8 cellular contexts compared by ENCODE assay signal in the genomic region with DNA sequence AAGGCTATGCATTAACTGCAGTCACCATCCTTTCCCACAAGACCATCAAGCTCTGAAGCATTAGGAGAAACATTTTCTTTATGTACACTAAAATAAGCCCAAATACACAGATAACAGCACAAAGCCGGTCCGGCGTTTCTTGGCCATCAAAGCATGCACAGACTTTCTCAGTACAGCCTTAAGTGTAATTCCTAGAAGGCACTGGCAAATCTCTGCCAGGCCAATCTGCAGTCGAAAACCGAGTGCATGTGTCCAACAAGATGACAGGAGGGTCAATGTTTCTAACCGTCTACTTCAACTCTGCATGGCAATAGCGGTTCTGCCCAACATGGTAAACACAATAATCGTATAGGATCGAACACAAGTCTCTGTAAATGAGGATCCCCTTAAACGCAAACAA. TPM values are rescaled to one million over a fixed set of nuclear protein-coding genes. Genes with fewer than 3 reads are reported as not detected.
DNase-seq lines count a peak whose midpoint lies in the region; ATAC-seq and TF ChIP-seq lines count a peak whose summit lies in the region.

No MANE protein-coding gene starts in this region.

- H2AFZ ChIP-seq in trophoblast cell (ENCODE audit: insufficient read depth, low read length, poor library complexity), result no peak overlapping the region

- peaks cover 12% of the 10 kb centered on the region for H3K79me1 ChIP-seq in trophoblast cell (ENCODE audit: low read length)

- peak overlapping the region; percentile 11 for H3K4ac ChIP-seq in trophoblast cell (ENCODE audit: low read depth, low read length)

- H3K14ac ChIP-seq in trophoblast cell (ENCODE audit: low read length), result no peak overlapping the region

- H3K4me3 ChIP-seq in fibroblast of mammary gland (ENCODE audit: control insufficient read depth, low read depth, low read length), result peak overlapping the region; percentile 93
- H3K4me3 ChIP-seq in trophoblast cell (ENCODE audit: low read depth, low read length), result peak overlapping the region; percentile 3

- no peak overlapping the region for H3K23ac ChIP-seq in trophoblast cell (ENCODE audit: low read length)

- no peaks in the 10 kb centered on the region for H3K27me3 ChIP-seq in trophoblast cell (ENCODE audit: insufficient read depth, low read length)

- H4K8ac ChIP-seq in trophoblast cell (ENCODE audit: low read depth, low read length), result no peak overlapping the region

- H4K12ac ChIP-seq in trophoblast cell (ENCODE audit: low read depth, low read length), result no peak overlapping the region

- H2BK5ac ChIP-seq in trophoblast cell (ENCODE audit: low read depth, low read length, poor library complexity), result no peak overlapping the region

- H2BK12ac ChIP-seq in trophoblast cell (ENCODE audit: low read length), result no peak overlapping the region

- H3K18ac ChIP-seq in trophoblast cell (ENCODE audit: low read length), result no peak overlapping the region

- no peaks in the 10 kb centered on the region for H3K4me1 ChIP-seq in trophoblast cell (ENCODE audit: control insufficient read depth in 1 of 2, insufficient read depth in 2 of 2, low read length in 2 of 2)

- peak; percentile 48 for DNase-seq in NCI-H1092 treated with DMSO at 0.1 percent for 48 hours (lab: John Stamatoyannopoulos, UW)
- no peak for DNase-seq in NCI-H1092 (lab: John Stamatoyannopoulos, UW)
- DNase-seq in fibroblast of mammary gland (ENCODE audit: low read depth), result peak; percentile 17
- DNase-seq in trophoblast cell, result peak in 1 of 2 donors; percentile 8
- DNase-seq in NK-92 treated with Interleukin-12 subunit alpha and Interleukin-12 subunit beta, amount 100 ng/mL, for 24 hours (lab: John Stamatoyannopoulos, UW), result no peak

- H2BK120ac ChIP-seq in trophoblast cell (ENCODE audit: insufficient read depth, low read length, poor library complexity), result no peak overlapping the region

- WGBS in trophoblast cell (ENCODE audit: extremely low coverage, insufficient coverage, insufficient read length), result no CpG with 5 or more reads among the region's 10 CpGs

- ATAC-seq in SK-N-SH treated with all-trans-retinoic acid at 6 μM for 48 hours, result peak; percentile 6; the same call in 1 of the 3 replicates
- no peak for ATAC-seq in HG03432 (IDR thresholded peaks at IDR 0.05; ENCODE audit: unreplicated experiment)
- no peak for ATAC-seq in HG03457 (IDR thresholded peaks at IDR 0.05; ENCODE audit: unreplicated experiment)

- no peak overlapping the region for H3K9ac ChIP-seq in trophoblast cell (ENCODE audit: low read length)

- H3K27ac ChIP-seq in trophoblast cell (ENCODE audit: low read depth, low read length), result no peak overlapping the region

- H3K4me2 ChIP-seq in trophoblast cell (ENCODE audit: low read length), result peak overlapping the region; percentile 85

- H3K9me3 ChIP-seq in trophoblast cell (ENCODE audit: insufficient read depth, low read depth, low read length), result no peaks in the 10 kb centered on the region

- no peaks in the 10 kb centered on the region for H3K36me3 ChIP-seq in trophoblast cell (ENCODE audit: control insufficient read depth in 1 of 2, insufficient read depth in 2 of 2, low read length in 2 of 2)

- no peak overlapping the region for H4K91ac ChIP-seq in trophoblast cell (ENCODE audit: low read depth, low read length)

- TF ChIP-seq CTCF in fibroblast of mammary gland (conservative IDR thresholded peaks at IDR 0.05; ENCODE audit: control insufficient read depth, insufficient read depth, low read depth, low read length), result no peak

- H3K79me2 ChIP-seq in trophoblast cell (ENCODE audit: control insufficient read depth, insufficient read depth, low read length, poor library complexity), result peaks cover 3% of the 10 kb centered on the region

- no peak overlapping the region for H2AK5ac ChIP-seq in trophoblast cell (ENCODE audit: low read length)

TF ChIP-seq in SK-N-SH treated with all-trans-retinoic acid at 6 μM for 48 hours, 23 proteins besides CTCF, POLR2A, EP300 and RAD21:
- TF ChIP-seq OSR1 (CRISPR knock-in tag; IDR thresholded peaks at IDR 0.05), result no peak
- TF ChIP-seq, protein P1, sequence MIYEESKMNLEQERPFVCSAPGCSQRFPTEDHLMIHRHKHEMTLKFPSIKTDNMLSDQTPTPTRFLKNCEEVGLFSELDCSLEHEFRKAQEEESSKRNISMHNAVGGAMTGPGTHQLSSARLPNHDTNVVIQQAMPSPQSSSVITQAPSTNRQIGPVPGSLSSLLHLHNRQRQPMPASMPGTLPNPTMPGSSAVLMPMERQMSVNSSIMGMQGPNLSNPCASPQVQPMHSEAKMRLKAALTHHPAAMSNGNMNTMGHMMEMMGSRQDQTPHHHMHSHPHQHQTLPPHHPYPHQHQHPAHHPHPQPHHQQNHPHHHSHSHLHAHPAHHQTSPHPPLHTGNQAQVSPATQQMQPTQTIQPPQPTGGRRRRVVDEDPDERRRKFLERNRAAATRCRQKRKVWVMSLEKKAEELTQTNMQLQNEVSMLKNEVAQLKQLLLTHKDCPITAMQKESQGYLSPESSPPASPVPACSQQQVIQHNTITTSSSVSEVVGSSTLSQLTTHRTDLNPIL (CRISPR knock-in tag; IDR thresholded peaks at IDR 0.05; ENCODE audit: low read depth), result no peak
- no peak for TF ChIP-seq ZFP30 (CRISPR knock-in tag; IDR thresholded peaks at IDR 0.05)
- TF ChIP-seq ISL1 (CRISPR knock-in tag; IDR thresholded peaks at IDR 0.05), result no peak
- TF ChIP-seq ZC3H10 (CRISPR knock-in tag; IDR thresholded peaks at IDR 0.05), result no peak
- no peak for TF ChIP-seq ZFP3 (CRISPR knock-in tag; IDR thresholded peaks at IDR 0.05)
- TF ChIP-seq, protein P2, sequence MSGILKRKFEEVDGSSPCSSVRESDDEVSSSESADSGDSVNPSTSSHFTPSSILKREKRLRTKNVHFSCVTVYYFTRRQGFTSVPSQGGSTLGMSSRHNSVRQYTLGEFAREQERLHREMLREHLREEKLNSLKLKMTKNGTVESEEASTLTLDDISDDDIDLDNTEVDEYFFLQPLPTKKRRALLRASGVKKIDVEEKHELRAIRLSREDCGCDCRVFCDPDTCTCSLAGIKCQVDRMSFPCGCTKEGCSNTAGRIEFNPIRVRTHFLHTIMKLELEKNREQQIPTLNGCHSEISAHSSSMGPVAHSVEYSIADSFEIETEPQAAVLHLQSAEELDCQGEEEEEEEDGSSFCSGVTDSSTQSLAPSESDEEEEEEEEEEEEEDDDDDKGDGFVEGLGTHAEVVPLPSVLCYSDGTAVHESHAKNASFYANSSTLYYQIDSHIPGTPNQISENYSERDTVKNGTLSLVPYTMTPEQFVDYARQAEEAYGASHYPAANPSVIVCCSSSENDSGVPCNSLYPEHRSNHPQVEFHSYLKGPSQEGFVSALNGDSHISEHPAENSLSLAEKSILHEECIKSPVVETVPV (CRISPR knock-in tag; IDR thresholded peaks at IDR 0.05), result no peak
- TF ChIP-seq RARB (CRISPR knock-in tag; IDR thresholded peaks at IDR 0.05), result no peak
- TF ChIP-seq CSDC2 (CRISPR knock-in tag; IDR thresholded peaks at IDR 0.05), result no peak
- no peak for TF ChIP-seq ZNF565 (CRISPR knock-in tag; conservative IDR thresholded peaks at IDR 0.05; ENCODE audit: low read depth)
- TF ChIP-seq TOX (CRISPR knock-in tag; IDR thresholded peaks at IDR 0.05; ENCODE audit: borderline replicate concordance), result no peak
- TF ChIP-seq ZNF70 (CRISPR knock-in tag; IDR thresholded peaks at IDR 0.05), result no peak
- TF ChIP-seq, protein P3, sequence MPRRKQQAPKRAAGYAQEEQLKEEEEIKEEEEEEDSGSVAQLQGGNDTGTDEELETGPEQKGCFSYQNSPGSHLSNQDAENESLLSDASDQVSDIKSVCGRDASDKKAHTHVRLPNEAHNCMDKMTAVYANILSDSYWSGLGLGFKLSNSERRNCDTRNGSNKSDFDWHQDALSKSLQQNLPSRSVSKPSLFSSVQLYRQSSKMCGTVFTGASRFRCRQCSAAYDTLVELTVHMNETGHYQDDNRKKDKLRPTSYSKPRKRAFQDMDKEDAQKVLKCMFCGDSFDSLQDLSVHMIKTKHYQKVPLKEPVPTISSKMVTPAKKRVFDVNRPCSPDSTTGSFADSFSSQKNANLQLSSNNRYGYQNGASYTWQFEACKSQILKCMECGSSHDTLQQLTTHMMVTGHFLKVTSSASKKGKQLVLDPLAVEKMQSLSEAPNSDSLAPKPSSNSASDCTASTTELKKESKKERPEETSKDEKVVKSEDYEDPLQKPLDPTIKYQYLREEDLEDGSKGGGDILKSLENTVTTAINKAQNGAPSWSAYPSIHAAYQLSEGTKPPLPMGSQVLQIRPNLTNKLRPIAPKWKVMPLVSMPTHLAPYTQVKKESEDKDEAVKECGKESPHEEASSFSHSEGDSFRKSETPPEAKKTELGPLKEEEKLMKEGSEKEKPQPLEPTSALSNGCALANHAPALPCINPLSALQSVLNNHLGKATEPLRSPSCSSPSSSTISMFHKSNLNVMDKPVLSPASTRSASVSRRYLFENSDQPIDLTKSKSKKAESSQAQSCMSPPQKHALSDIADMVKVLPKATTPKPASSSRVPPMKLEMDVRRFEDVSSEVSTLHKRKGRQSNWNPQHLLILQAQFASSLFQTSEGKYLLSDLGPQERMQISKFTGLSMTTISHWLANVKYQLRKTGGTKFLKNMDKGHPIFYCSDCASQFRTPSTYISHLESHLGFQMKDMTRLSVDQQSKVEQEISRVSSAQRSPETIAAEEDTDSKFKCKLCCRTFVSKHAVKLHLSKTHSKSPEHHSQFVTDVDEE (CRISPR knock-in tag; IDR thresholded peaks at IDR 0.05), result no peak
- no peak for TF ChIP-seq ESRRG (CRISPR knock-in tag; IDR thresholded peaks at IDR 0.05)
- TF ChIP-seq ARNTL (CRISPR knock-in tag; IDR thresholded peaks at IDR 0.05; ENCODE audit: borderline replicate concordance, low read depth), result no peak
- TF ChIP-seq GLIS3 (CRISPR knock-in tag; IDR thresholded peaks at IDR 0.05), result no peak
- no peak for TF ChIP-seq TCF4 (CRISPR knock-in tag; IDR thresholded peaks at IDR 0.05; ENCODE audit: borderline replicate concordance)
- TF ChIP-seq PPARA (CRISPR knock-in tag; IDR thresholded peaks at IDR 0.05; ENCODE audit: borderline replicate concordance), result no peak
- TF ChIP-seq, protein P4, sequence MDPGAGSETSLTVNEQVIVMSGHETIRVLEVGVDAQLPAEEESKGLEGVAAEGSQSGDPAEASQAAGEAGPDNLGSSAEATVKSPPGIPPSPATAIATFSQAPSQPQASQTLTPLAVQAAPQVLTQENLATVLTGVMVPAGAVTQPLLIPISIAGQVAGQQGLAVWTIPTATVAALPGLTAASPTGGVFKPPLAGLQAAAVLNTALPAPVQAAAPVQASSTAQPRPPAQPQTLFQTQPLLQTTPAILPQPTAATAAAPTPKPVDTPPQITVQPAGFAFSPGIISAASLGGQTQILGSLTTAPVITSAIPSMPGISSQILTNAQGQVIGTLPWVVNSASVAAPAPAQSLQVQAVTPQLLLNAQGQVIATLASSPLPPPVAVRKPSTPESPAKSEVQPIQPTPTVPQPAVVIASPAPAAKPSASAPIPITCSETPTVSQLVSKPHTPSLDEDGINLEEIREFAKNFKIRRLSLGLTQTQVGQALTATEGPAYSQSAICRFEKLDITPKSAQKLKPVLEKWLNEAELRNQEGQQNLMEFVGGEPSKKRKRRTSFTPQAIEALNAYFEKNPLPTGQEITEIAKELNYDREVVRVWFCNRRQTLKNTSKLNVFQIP (CRISPR knock-in tag; IDR thresholded peaks at IDR 0.05; ENCODE audit: borderline replicate concordance, low read depth), result no peak

RNA-seq across cellular contexts. Expression of a gene that starts 1.1 kb away (rescaled TPM):
- 21.9 and 22.3 TPM in 2 replicates for polyA plus RNA-seq in trophoblast cell (2013)

Comparison
In these comparisons a context has a peak if more than half of its experiments do, and no peak if none do; other contexts are left out.
1. DNase-seq: peak in NCI-H1092 treated with DMSO at 0.1 percent for 48 hours (single experiment) and fibroblast of mammary gland (single experiment); none in NCI-H1092 (single experiment) and NK-92 treated with Interleukin-12 subunit alpha and Interleukin-12 subunit beta, amount 100 ng/mL, for 24 hours (single experiment).